1 cellular context compared by ENCODE assay signal in the genomic region with DNA sequence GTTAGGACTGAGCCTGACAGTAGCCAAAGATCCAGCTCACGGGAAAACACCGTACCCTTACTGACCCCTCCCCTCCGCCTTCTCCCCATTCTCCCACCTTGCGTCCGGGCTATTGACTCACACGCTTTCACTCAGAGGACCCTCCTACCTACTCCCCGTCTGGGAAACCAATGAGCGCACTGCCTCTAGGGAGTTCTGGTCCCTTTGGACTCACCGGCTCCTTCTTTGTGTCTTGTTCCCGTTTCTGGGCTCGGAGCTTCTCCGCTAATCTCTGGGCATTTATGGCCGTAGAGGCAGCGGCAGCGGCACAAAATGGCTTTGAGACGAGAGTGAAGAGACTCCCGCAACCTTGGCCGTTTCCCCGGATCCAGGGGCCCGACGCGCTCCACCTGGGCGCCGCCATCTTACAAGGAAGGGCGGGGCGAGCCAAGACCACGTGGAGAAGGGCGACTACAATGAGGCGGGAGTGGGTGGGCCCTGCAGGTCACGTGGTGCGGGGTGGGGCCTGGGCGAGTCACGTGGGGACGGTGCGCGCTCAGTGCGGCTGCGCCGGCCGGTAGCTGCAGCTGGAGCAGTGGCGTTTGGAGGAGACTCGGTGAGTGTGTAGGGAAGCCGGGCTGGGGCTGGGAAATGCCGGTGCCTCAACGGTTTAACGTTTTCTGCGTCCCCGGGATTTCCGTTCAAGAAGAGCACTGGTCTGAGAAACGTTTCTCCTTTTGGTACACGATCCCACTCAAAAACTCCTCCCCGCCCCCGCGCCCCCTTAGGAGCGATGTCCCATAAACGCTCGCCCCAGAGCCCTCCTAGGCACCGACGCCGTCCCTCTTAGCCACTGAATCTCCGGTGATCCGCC.
TF ChIP-seq lines count a peak whose summit lies in the region.

FAM118B (plus strand) TSS at position 547 of the 853 bp plus-strand sequence. CDS start 23,220 bp downstream, outside the sequence.
RPUSD4 (minus strand) TSS at position 415 of the 853 bp plus-strand sequence; CDS start at position 403, 12 bp downstream.

TF ChIP-seq in K562, 482 proteins besides CTCF, POLR2A, EP300 and RAD21 (continued from another document and continues in another):
- TF ChIP-seq, protein P1, sequence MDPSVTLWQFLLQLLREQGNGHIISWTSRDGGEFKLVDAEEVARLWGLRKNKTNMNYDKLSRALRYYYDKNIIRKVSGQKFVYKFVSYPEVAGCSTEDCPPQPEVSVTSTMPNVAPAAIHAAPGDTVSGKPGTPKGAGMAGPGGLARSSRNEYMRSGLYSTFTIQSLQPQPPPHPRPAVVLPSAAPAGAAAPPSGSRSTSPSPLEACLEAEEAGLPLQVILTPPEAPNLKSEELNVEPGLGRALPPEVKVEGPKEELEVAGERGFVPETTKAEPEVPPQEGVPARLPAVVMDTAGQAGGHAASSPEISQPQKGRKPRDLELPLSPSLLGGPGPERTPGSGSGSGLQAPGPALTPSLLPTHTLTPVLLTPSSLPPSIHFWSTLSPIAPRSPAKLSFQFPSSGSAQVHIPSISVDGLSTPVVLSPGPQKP (CRISPR knock-in tag; IDR thresholded peaks at IDR 0.05): no peak
- TF ChIP-seq SP1 (CRISPR knock-in tag; IDR thresholded peaks at IDR 0.05) (peak; percentile 93), PTBP1 (IDR thresholded peaks at IDR 0.05; ENCODE audit: low read depth, low read length) (no peak), ATF7 (IDR thresholded peaks at IDR 0.05) (peak; percentile 69), ZNF395 (CRISPR knock-in tag; IDR thresholded peaks at IDR 0.05) (peak; percentile 67; the same call in 1 of the 2 replicates), ZNF165 (CRISPR knock-in tag; IDR thresholded peaks at IDR 0.05; ENCODE audit: borderline replicate concordance) (no peak), NFRKB (IDR thresholded peaks at IDR 0.05; ENCODE audit: low read depth) (peak; percentile 57; the same call in 1 of the 2 replicates), MTA2 (IDR thresholded peaks at IDR 0.05; ENCODE audit: low read depth) (no peak), ZNF76 (CRISPR knock-in tag; IDR thresholded peaks at IDR 0.05; ENCODE audit: borderline replicate concordance) (peak; percentile 48; the same call in 1 of the 2 replicates), EZH2 (IDR thresholded peaks at IDR 0.05; ENCODE audit: borderline replicate concordance, low read depth, low read length) (no peak), ARID1B (IDR thresholded peaks at IDR 0.05) (no peak), SRSF9 (IDR thresholded peaks at IDR 0.05; ENCODE audit: borderline replicate concordance, low read depth, low read length) (no peak), TAF1 (IDR thresholded peaks at IDR 0.05; ENCODE audit: control insufficient read depth, extremely low read depth, insufficient read depth, low read length, severe bottlenecking) (peak; percentile 96), FOXJ2 (tag; IDR thresholded peaks at IDR 0.05) (no peak), ZNF75A (CRISPR knock-in tag; IDR thresholded peaks at IDR 0.05) (no peak), ELF2 (CRISPR knock-in tag; IDR thresholded peaks at IDR 0.05) (peak; percentile 35; the same call in 1 of the 2 replicates), RBM22 (IDR thresholded peaks at IDR 0.05; ENCODE audit: low read depth, low read length, poor library complexity, severe bottlenecking) (no peak), ZNF778 (CRISPR knock-in tag; IDR thresholded peaks at IDR 0.05) (no peak), RFX5 (IDR thresholded peaks at IDR 0.05; ENCODE audit: low read depth, low read length) (no peak), COPS2 (conservative IDR thresholded peaks at IDR 0.05) (no peak), NFE2L1 (tag; IDR thresholded peaks at IDR 0.05; ENCODE audit: borderline replicate concordance, low read depth) (no peak), PHF21A (IDR thresholded peaks at IDR 0.05; ENCODE audit: borderline replicate concordance, low read depth) (no peak), ZNF217 (CRISPR knock-in tag; IDR thresholded peaks at IDR 0.05) (no peak), KLF6 (CRISPR knock-in tag; IDR thresholded peaks at IDR 0.05; ENCODE audit: borderline replicate concordance) (no peak; the same call in 1 of the 2 replicates), ADNP (tag; IDR thresholded peaks at IDR 0.05) (no peak), SAFB (IDR thresholded peaks at IDR 0.05; ENCODE audit: borderline replicate concordance, low read depth, low read length) (no peak), POLR2G (IDR thresholded peaks at IDR 0.05; ENCODE audit: low read depth, low read length) (peak; percentile 94), NR1H2 (CRISPR knock-in tag; IDR thresholded peaks at IDR 0.05) (no peak), PML (IDR thresholded peaks at IDR 0.05; ENCODE audit: low read length) (no peak), ZBTB8A (IDR thresholded peaks at IDR 0.05; ENCODE audit: partially characterized antibody) (no peak), CBFB (CRISPR knock-in tag; IDR thresholded peaks at IDR 0.05) (peak; percentile 42; the same call in 1 of the 2 replicates), HDAC2 (IDR thresholded peaks at IDR 0.05) (peak; percentile 96), YY1 (IDR thresholded peaks at IDR 0.05; ENCODE audit: borderline replicate concordance in 1 of 3, control insufficient read depth in 1 of 3, extremely low read depth in 1 of 3, insufficient read depth in 3 of 3, insufficient read length in 1 of 3, insufficient replicate concordance in 2 of 3, low read depth in 1 of 3, low read length in 2 of 3) (peak; percentile 95 to 100 (median 99)), ZBED1 (IDR thresholded peaks at IDR 0.05) (no peak), ARID2 (IDR thresholded peaks at IDR 0.05) (no peak), MYNN (IDR thresholded peaks at IDR 0.05) (no peak), MYNN (CRISPR knock-in tag; IDR thresholded peaks at IDR 0.05) (no peak), PBX2 (CRISPR knock-in tag; IDR thresholded peaks at IDR 0.05; ENCODE audit: low read depth) (no peak), PBX2 (tag; conservative IDR thresholded peaks at IDR 0.05; ENCODE audit: low read depth) (no peak), L3MBTL2 (IDR thresholded peaks at IDR 0.05) (peak; percentile 70), SMAD4 (CRISPR knock-in tag; conservative IDR thresholded peaks at IDR 0.05) (no peak; the same call in 1 of the 2 replicates), HMGN3 (IDR thresholded peaks at IDR 0.05; ENCODE audit: borderline replicate concordance, extremely low read depth, insufficient read length, low read depth, low read length) (peak; percentile 87), XRCC4 (IDR thresholded peaks at IDR 0.05; ENCODE audit: extremely low read depth, insufficient read depth, insufficient read length) (no peak), STAG1 (CRISPR knock-in tag; IDR thresholded peaks at IDR 0.05; ENCODE audit: borderline replicate concordance) (no peak)
- TF ChIP-seq, protein P2, sequence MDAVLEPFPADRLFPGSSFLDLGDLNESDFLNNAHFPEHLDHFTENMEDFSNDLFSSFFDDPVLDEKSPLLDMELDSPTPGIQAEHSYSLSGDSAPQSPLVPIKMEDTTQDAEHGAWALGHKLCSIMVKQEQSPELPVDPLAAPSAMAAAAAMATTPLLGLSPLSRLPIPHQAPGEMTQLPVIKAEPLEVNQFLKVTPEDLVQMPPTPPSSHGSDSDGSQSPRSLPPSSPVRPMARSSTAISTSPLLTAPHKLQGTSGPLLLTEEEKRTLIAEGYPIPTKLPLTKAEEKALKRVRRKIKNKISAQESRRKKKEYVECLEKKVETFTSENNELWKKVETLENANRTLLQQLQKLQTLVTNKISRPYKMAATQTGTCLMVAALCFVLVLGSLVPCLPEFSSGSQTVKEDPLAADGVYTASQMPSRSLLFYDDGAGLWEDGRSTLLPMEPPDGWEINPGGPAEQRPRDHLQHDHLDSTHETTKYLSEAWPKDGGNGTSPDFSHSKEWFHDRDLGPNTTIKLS (IDR thresholded peaks at IDR 0.05; ENCODE audit: borderline replicate concordance, low read depth): peak; percentile 67
- TF ChIP-seq, protein P3, sequence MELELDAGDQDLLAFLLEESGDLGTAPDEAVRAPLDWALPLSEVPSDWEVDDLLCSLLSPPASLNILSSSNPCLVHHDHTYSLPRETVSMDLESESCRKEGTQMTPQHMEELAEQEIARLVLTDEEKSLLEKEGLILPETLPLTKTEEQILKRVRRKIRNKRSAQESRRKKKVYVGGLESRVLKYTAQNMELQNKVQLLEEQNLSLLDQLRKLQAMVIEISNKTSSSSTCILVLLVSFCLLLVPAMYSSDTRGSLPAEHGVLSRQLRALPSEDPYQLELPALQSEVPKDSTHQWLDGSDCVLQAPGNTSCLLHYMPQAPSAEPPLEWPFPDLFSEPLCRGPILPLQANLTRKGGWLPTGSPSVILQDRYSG (tag; conservative IDR thresholded peaks at IDR 0.05; ENCODE audit: low read depth): no peak
- TF ChIP-seq, protein P4, sequence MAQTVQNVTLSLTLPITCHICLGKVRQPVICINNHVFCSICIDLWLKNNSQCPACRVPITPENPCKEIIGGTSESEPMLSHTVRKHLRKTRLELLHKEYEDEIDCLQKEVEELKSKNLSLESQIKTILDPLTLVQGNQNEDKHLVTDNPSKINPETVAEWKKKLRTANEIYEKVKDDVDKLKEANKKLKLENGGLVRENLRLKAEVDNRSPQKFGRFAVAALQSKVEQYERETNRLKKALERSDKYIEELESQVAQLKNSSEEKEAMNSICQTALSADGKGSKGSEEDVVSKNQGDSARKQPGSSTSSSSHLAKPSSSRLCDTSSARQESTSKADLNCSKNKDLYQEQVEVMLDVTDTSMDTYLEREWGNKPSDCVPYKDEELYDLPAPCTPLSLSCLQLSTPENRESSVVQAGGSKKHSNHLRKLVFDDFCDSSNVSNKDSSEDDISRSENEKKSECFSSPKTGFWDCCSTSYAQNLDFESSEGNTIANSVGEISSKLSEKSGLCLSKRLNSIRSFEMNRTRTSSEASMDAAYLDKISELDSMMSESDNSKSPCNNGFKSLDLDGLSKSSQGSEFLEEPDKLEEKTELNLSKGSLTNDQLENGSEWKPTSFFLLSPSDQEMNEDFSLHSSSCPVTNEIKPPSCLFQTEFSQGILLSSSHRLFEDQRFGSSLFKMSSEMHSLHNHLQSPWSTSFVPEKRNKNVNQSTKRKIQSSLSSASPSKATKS (CRISPR knock-in tag; IDR thresholded peaks at IDR 0.05): no peak
- TF ChIP-seq, protein P5, sequence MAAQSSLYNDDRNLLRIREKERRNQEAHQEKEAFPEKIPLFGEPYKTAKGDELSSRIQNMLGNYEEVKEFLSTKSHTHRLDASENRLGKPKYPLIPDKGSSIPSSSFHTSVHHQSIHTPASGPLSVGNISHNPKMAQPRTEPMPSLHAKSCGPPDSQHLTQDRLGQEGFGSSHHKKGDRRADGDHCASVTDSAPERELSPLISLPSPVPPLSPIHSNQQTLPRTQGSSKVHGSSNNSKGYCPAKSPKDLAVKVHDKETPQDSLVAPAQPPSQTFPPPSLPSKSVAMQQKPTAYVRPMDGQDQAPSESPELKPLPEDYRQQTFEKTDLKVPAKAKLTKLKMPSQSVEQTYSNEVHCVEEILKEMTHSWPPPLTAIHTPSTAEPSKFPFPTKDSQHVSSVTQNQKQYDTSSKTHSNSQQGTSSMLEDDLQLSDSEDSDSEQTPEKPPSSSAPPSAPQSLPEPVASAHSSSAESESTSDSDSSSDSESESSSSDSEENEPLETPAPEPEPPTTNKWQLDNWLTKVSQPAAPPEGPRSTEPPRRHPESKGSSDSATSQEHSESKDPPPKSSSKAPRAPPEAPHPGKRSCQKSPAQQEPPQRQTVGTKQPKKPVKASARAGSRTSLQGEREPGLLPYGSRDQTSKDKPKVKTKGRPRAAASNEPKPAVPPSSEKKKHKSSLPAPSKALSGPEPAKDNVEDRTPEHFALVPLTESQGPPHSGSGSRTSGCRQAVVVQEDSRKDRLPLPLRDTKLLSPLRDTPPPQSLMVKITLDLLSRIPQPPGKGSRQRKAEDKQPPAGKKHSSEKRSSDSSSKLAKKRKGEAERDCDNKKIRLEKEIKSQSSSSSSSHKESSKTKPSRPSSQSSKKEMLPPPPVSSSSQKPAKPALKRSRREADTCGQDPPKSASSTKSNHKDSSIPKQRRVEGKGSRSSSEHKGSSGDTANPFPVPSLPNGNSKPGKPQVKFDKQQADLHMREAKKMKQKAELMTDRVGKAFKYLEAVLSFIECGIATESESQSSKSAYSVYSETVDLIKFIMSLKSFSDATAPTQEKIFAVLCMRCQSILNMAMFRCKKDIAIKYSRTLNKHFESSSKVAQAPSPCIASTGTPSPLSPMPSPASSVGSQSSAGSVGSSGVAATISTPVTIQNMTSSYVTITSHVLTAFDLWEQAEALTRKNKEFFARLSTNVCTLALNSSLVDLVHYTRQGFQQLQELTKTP (IDR thresholded peaks at IDR 0.05; ENCODE audit: low read depth in 1 of 2, partially characterized antibody in 2 of 2): peak in 1 of 2 experiments; percentile 58
- TF ChIP-seq, protein P6, sequence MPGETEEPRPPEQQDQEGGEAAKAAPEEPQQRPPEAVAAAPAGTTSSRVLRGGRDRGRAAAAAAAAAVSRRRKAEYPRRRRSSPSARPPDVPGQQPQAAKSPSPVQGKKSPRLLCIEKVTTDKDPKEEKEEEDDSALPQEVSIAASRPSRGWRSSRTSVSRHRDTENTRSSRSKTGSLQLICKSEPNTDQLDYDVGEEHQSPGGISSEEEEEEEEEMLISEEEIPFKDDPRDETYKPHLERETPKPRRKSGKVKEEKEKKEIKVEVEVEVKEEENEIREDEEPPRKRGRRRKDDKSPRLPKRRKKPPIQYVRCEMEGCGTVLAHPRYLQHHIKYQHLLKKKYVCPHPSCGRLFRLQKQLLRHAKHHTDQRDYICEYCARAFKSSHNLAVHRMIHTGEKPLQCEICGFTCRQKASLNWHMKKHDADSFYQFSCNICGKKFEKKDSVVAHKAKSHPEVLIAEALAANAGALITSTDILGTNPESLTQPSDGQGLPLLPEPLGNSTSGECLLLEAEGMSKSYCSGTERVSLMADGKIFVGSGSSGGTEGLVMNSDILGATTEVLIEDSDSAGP (CRISPR knock-in tag; IDR thresholded peaks at IDR 0.05): no peak
